Comparison of ENCODE assay signal across 8 cellular contexts in the genomic region with DNA sequence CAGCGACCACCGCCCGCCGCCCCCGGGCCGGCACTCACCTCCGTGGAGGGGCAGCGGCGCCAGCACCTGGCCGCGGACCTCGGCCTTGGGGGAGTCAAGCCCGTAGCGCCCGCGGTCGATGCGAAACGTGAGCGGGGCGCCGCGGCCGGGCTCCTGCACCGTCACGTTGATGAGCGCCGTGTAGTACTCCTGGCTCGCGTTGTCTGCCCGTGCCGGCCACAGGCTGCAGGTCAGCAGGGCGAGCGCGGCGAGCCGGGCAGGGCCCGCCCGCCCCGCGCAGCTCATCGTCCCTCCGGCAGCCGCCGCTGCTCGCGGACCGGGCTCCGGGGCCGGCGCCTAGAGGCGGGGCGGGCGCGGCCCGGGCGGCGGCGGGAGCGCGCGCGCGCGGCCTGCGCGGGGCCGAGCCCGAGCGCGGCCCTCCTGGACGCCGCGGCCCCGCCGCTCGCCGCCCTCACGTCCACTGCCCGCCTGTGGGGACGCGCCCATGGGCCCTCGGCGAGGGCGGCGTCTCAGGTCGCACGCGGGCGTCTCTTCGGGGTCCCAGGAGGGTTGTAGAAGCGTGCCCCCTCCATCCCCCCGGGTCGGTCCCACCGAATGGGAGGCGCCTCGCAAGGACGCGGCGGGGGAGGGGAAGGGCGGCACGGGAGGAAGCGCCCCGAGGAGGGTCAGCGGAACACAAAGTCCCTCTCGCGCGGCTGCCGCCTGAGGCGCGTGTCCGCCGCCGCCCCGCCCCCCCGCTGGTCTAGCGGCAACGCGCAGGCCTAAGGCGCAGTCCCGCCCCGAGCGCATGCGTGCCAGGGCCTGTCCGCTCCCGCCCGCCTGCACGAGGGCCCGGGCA. TPM values are rescaled to one million over a fixed set of nuclear protein-coding genes. Genes with fewer than 3 reads are reported as not detected.
DNase-seq lines count a peak whose midpoint lies in the region; ATAC-seq lines count a peak whose summit lies in the region.

A gene with protein sequence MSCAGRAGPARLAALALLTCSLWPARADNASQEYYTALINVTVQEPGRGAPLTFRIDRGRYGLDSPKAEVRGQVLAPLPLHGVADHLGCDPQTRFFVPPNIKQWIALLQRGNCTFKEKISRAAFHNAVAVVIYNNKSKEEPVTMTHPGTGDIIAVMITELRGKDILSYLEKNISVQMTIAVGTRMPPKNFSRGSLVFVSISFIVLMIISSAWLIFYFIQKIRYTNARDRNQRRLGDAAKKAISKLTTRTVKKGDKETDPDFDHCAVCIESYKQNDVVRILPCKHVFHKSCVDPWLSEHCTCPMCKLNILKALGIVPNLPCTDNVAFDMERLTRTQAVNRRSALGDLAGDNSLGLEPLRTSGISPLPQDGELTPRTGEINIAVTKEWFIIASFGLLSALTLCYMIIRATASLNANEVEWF (minus strand): TSS at position 342 of the 838 bp plus-strand sequence. CDS start 57 bp downstream, at position 285.

- intact Hi-C loops in left colon (cut with DNase I, micrococcal nuclease), result loop anchor here in 1 of 2 donors (10.0 kb wide), 1 partner anchor 157 kb away; no protein-coding TSS in a partner anchor

- DNase-seq in DMS153 (lab: John Stamatoyannopoulos, UW) (peak; percentile 65), NCI-H510A (lab: John Stamatoyannopoulos, UW) (peak; percentile 68), cortex of kidney (lab: John Stamatoyannopoulos, UW) (peak; percentile 79), left colon (peak; percentile 91 to 94)
- DNase-seq in activated CD4-positive, alpha-beta T cell treated with anti-CD3 and anti-CD28 coated beads, Interleukin-2, amount 50 U/mL, for 4 hours, result peak; percentile 67 to 77
- DNase-seq in stimulated activated CD4-positive, alpha-beta T cell treated with anti-CD3 and anti-CD28 coated beads, Interleukin-1b, Interleukin-23, amount 100 ng/mL, for 1 hour (ENCODE audit: low read depth in 2 of 2), result peak; percentile 67 to 80

- peak; percentile 54 for ATAC-seq in HG02642 (IDR thresholded peaks at IDR 0.05; ENCODE audit: poor library complexity, unreplicated experiment)
- peak; percentile 93 for ATAC-seq in left colon
- ATAC-seq in HG03439 (IDR thresholded peaks at IDR 0.05; ENCODE audit: unreplicated experiment), result no peak

RNA-seq across cellular contexts. Expression of the gene that starts here (rescaled TPM):
- total RNA-seq in left colon, result 10 to 100 TPM; 39.7 to 52.1 TPM
